In genomic region chr16:1414532-1415265, GRCh38 we compare ENCODE assay signal across 8 cellular contexts. TPM values are rescaled to one million over a fixed set of nuclear protein-coding genes. Genes with fewer than 3 reads are reported as not detected.
A peak's percentile ranks its signal among the peaks of the same experiment; 100 is the strongest.
DNase-seq lines count a peak whose midpoint lies in the region; ATAC-seq, FAIRE-seq and TF ChIP-seq lines count a peak whose summit lies in the region.

Gene UNKL (minus strand): TSS chr16:1414704. CDS start chr16:1414691, 13 bp downstream.

- TF ChIP-seq CTCF in AG04450 (IDR thresholded peaks at IDR 0.05; ENCODE audit: low read depth, low read length) = no peak
- TF ChIP-seq CTCF in astrocyte (IDR thresholded peaks at IDR 0.05; ENCODE audit: insufficient read depth, low read depth, low read length) = no peak

- no peaks in the 10 kb centered on the region; the same call in 1 of the 2 replicates for H3K9me3 ChIP-seq in AG04450 (ENCODE audit: control insufficient read depth, insufficient read depth, low read length)
- H3K9me3 ChIP-seq in astrocyte (ENCODE audit: insufficient read depth, low read depth, low read length) = no peaks in the 10 kb centered on the region

- TF ChIP-seq EP300 in Ishikawa (IDR thresholded peaks at IDR 0.05; ENCODE audit: borderline replicate concordance) = no peak

- H3K4me2 ChIP-seq in astrocyte (ENCODE audit: low read length) = peak within 1 kb of the TSS; percentile 90

- POLR2A ChIA-PET in AG04450 (lab: Yijun Ruan, JAX) = no interaction called here

- TF ChIP-seq RAD21 in Ishikawa (IDR thresholded peaks at IDR 0.05; ENCODE audit: low read depth) = no peak

- H3K36me3 Mint-ChIP-seq in astrocyte (ENCODE audit: low read depth, unreplicated experiment) = peaks cover 4% of the 10 kb centered on the region

- intact Hi-C loops in sciatic nerve (cut with DNase I) = no loop called here

- H3K27ac ChIP-seq in AG04450 (ENCODE audit: low read depth, low read length) (no peak within 1 kb of the TSS), astrocyte (ENCODE audit: low read depth, low read length) (no peak within 1 kb of the TSS)

- H3K4me1 ChIP-seq in astrocyte (ENCODE audit: insufficient read depth, low read length) = peaks cover 4% of the 10 kb centered on the region

- DNase-seq in AG04450 (ENCODE audit: low read depth, low spot score) (peak; percentile 11), T-helper 9 cell (peak; percentile 81), astrocyte (ENCODE audit: low read depth) (no peak), hippocampal formation (lab: John Stamatoyannopoulos, UW) (peak; percentile 2 to 44), sciatic nerve (ENCODE audit: low spot score) (peak; percentile 90)

- H3K4me3 Mint-ChIP-seq in astrocyte (ENCODE audit: unreplicated experiment) = peak within 1 kb of the TSS; percentile 83

- H3K36me3 ChIP-seq in astrocyte (ENCODE audit: insufficient read depth, low read length) = no peaks in the 10 kb centered on the region

- peak within 1 kb of the TSS; percentile 80 for H3K9ac ChIP-seq in astrocyte (ENCODE audit: low read length)

- peak within 1 kb of the TSS; percentile 83 for H3K27ac Mint-ChIP-seq in astrocyte (ENCODE audit: unreplicated experiment)

- no peaks in the 10 kb centered on the region for H3K27me3 Mint-ChIP-seq in astrocyte (ENCODE audit: low read depth, unreplicated experiment)

- H3K79me2 ChIP-seq in astrocyte (ENCODE audit: insufficient read depth, low read length) = peaks cover 21% of the 10 kb centered on the region

- FAIRE-seq in astrocyte (lab: Jason Lieb, UNC) = no peak

- no peaks in the 10 kb centered on the region for H3K9me3 Mint-ChIP-seq in astrocyte (ENCODE audit: unreplicated experiment)

- H4K20me1 ChIP-seq in astrocyte (ENCODE audit: insufficient read depth, low read length) = peaks cover 4% of the 10 kb centered on the region

- H3K4me1 Mint-ChIP-seq in astrocyte (ENCODE audit: low read depth, unreplicated experiment) = peaks cover 8% of the 10 kb centered on the region

- H3K27me3 ChIP-seq in AG04450 (ENCODE audit: control insufficient read depth, insufficient read depth, low read length) (no peaks in the 10 kb centered on the region), astrocyte (ENCODE audit: insufficient read depth, low read length) (no peaks in the 10 kb centered on the region)

- ATAC-seq in GM19035 (IDR thresholded peaks at IDR 0.05; ENCODE audit: unreplicated experiment) (peak; percentile 61), sciatic nerve (peak; percentile 54), GM18519 (IDR thresholded peaks at IDR 0.05; ENCODE audit: low FRiP score, unreplicated experiment) (no peak)

- H2AFZ ChIP-seq in astrocyte (ENCODE audit: low read depth, low read length) = peak within 1 kb of the TSS; percentile 84

- H3K4me3 ChIP-seq in AG04450 (ENCODE audit: low read depth, low read length) (peak within 1 kb of the TSS; percentile 78), astrocyte (ENCODE audit: insufficient read depth, low read depth, low read length) (peak within 1 kb of the TSS; percentile 74)

- CTCF ChIA-PET in AG04450 (lab: Charles Lee) = no interaction called here

TF ChIP-seq in Ishikawa, 13 proteins besides CTCF, POLR2A, EP300 and RAD21:
- TF ChIP-seq TEAD4 (IDR thresholded peaks at IDR 0.05) (no peak), EGR1 (IDR thresholded peaks at IDR 0.05) (peak; percentile 52; the same call in 1 of the 2 replicates)

RNA-seq across cellular contexts. Expression of gene UNKL, which starts in this region (rescaled TPM):
- 7.6 and 9.3 TPM in 2 replicates for polyA plus RNA-seq in AG04450 (2011; rRNA removed)
- polyA minus RNA-seq in AG04450 (2011; rRNA and poly(A)+ RNA removed) = 4.3 and 11.7 TPM in 2 replicates
- total RNA-seq in astrocyte (10.7 and 11.1 TPM in 2 replicates), sciatic nerve (45.5 TPM)
